Comparison of ENCODE assay signal across 12 cellular contexts in genomic region chr16:17345043-17345442, GRCh38.
DNase-seq lines count a peak whose midpoint lies in the region; ATAC-seq and TF ChIP-seq lines count a peak whose summit lies in the region.
"Had no signal": no experiment of that assay in that cellular context is flagged by ENCODE, and none has a peak within 500 bp of the region (broad histone marks: within the 10 kb centered on the region; RNA-seq: fewer than 3 reads in every experiment).

No MANE protein-coding gene starts in this region.

- POLR2A ChIA-PET in A673 (lab: Charles Lee; ENCODE audit: low non-redundant PET), result no interaction called here

- DNase-seq in CD14-positive monocyte (ENCODE audit: low spot score) (peak; percentile 68), GM23338 (ENCODE audit: low spot score) (no peak), posterior vena cava (ENCODE audit: low spot score) (peak; percentile 87), globus pallidus (ENCODE audit: low spot score) (no peak), A673 (ENCODE audit: low spot score) (no peak), neural progenitor cell (ENCODE audit: low spot score) (no peak)
- DNase-seq: DND-41; NCI-H2081; stimulated activated CD4-positive, alpha-beta T cell treated with anti-CD3 and anti-CD28 coated beads, Interleukin-2, amount 100 ng/mL, for 48 hours had no signal

- H3K27ac ChIP-seq in GM23338 (ENCODE audit: low read depth), result 0 out of 2 replicates have a peak overlapping the region, but pooled peaks have one; percentile 39
- H3K27ac ChIP-seq in esophagus (ENCODE audit: low read depth in 2 of 2, low read length in 1 of 2), result peak overlapping the region; percentile 38 to 71
- H3K27ac ChIP-seq in A673 (ENCODE audit: low read depth, low read length, poor library complexity, severe bottlenecking), result no peak overlapping the region
- no peak overlapping the region for H3K27ac ChIP-seq in neural progenitor cell
- H3K27ac ChIP-seq: coronary artery had no signal

- peak overlapping the region; percentile 62 to 97 (median 95) for H3K27ac Mint-ChIP-seq in CD14-positive monocyte
- no peak overlapping the region for H3K27ac Mint-ChIP-seq in GM23338
- H3K27ac Mint-ChIP-seq in neural progenitor cell, result no peak overlapping the region

- no peak overlapping the region for H3K4me3 Mint-ChIP-seq in CD14-positive monocyte
- no peak overlapping the region for H3K4me3 Mint-ChIP-seq in GM23338
- no peak overlapping the region for H3K4me3 Mint-ChIP-seq in neural progenitor cell

- 23 to 28% methylated on average over 5 of the region's 5 CpGs for WGBS in esophagus, 2 donors

- H3K9me3 Mint-ChIP-seq in CD14-positive monocyte (peaks cover 0 to 4% (median 2%) of the 10 kb centered on the region in 7 donors), GM23338 (no peaks in the 10 kb centered on the region; the same call in 2 of the 3 replicates), neural progenitor cell (no peaks in the 10 kb centered on the region)

- H3F3A ChIP-seq in GM23338 (replicated peaks; ENCODE audit: low read depth) (no peaks in the 10 kb centered on the region), neural progenitor cell (ENCODE audit: low read depth) (no peaks in the 10 kb centered on the region)

- H2AFZ ChIP-seq in GM23338 (no peak overlapping the region), neural progenitor cell (replicated peaks) (no peak overlapping the region)

- no peak for TF ChIP-seq CTCF in CD14-positive monocyte (IDR thresholded peaks at IDR 0.05)
- peak in 1 of 2 experiments; percentile 27; a peak in 2 of 4 replicates for TF ChIP-seq CTCF in GM23338 (conservative IDR thresholded peaks at IDR 0.05; ENCODE audit: low read depth in 2 of 2)
- TF ChIP-seq CTCF in A673 (conservative IDR thresholded peaks at IDR 0.05; ENCODE audit: low read depth, low read length), result no peak
- TF ChIP-seq CTCF in neural progenitor cell (IDR thresholded peaks at IDR 0.05), result no peak

- peaks cover 14 to 15% of the 10 kb centered on the region in 2 donors for H3K36me3 Mint-ChIP-seq in CD14-positive monocyte
- H3K36me3 Mint-ChIP-seq in GM23338 (ENCODE audit: low read depth), result no peaks in the 10 kb centered on the region
- H3K36me3 Mint-ChIP-seq in neural progenitor cell, result peaks cover 6% of the 10 kb centered on the region

- H3K4me1 Mint-ChIP-seq in CD14-positive monocyte, result peaks cover 91% of the 10 kb centered on the region
- no peaks in the 10 kb centered on the region; the same call in 2 of the 3 replicates for H3K4me1 Mint-ChIP-seq in GM23338
- H3K4me1 Mint-ChIP-seq in neural progenitor cell, result peaks cover 3% of the 10 kb centered on the region

- no peaks in the 10 kb centered on the region for H3K27me3 ChIP-seq in GM23338 (ENCODE audit: insufficient read depth)
- H3K27me3 ChIP-seq in esophagus (ENCODE audit: control insufficient read depth in 1 of 2, insufficient read depth in 2 of 2, low read length in 2 of 2), result no peaks in the 10 kb centered on the region
- no peaks in the 10 kb centered on the region for H3K27me3 ChIP-seq in A673 (replicated peaks; ENCODE audit: insufficient read depth, low read depth, low read length, poor library complexity)
- no peaks in the 10 kb centered on the region for H3K27me3 ChIP-seq in neural progenitor cell

- H3K9me2 ChIP-seq in GM23338 (ENCODE audit: insufficient read depth), result no peaks in the 10 kb centered on the region

- H3K4me2 ChIP-seq in GM23338 (no peak overlapping the region), neural progenitor cell (no peak overlapping the region)

- BruUV-seq in A673 (replicated peaks; lab: Mats Ljungman, UMichigan), result no TSS peak

- no peak; the same call in 2 of the 3 replicates for ATAC-seq in GM23338
- ATAC-seq in GM18868 (IDR thresholded peaks at IDR 0.05; ENCODE audit: unreplicated experiment), result no peak

- H3K27me3 Mint-ChIP-seq in CD14-positive monocyte (ENCODE audit: low read depth in 3 of 3), result peaks cover 0 to 5% (median 0%) of the 10 kb centered on the region in 3 donors
- H3K27me3 Mint-ChIP-seq in GM23338 (ENCODE audit: insufficient read depth, low read depth, poor library complexity), result peaks cover 3% of the 10 kb centered on the region
- no peaks in the 10 kb centered on the region for H3K27me3 Mint-ChIP-seq in neural progenitor cell (ENCODE audit: insufficient read depth, low read depth)

- H3K36me3 ChIP-seq in GM23338 (ENCODE audit: insufficient read depth) (no peaks in the 10 kb centered on the region), esophagus (ENCODE audit: control insufficient read depth in 2 of 2, insufficient read depth in 2 of 2, low read length in 1 of 2) (no peaks in the 10 kb centered on the region), A673 (ENCODE audit: insufficient read depth, low read length, poor library complexity, severe bottlenecking) (no peaks in the 10 kb centered on the region), neural progenitor cell (no peaks in the 10 kb centered on the region)

- no peaks in the 10 kb centered on the region for H3K4me1 ChIP-seq in GM23338 (ENCODE audit: insufficient read depth)
- H3K4me1 ChIP-seq in esophagus (ENCODE audit: control insufficient read depth in 2 of 2, insufficient read depth in 2 of 2, low read length in 1 of 2), result peaks cover 4 to 15% of the 10 kb centered on the region in 2 donors
- H3K4me1 ChIP-seq in A673 (ENCODE audit: insufficient read depth, low read length, poor library complexity, severe bottlenecking), result no peaks in the 10 kb centered on the region
- no peaks in the 10 kb centered on the region for H3K4me1 ChIP-seq in neural progenitor cell

- H3K9me3 ChIP-seq in esophagus (ENCODE audit: control insufficient read depth in 2 of 2, insufficient read depth in 1 of 2, low read depth in 1 of 2, low read length in 1 of 2), result no peaks in the 10 kb centered on the region
- no peaks in the 10 kb centered on the region for H3K9me3 ChIP-seq in A673 (ENCODE audit: low read depth, low read length, poor library complexity, severe bottlenecking)
- H3K9me3 ChIP-seq in neural progenitor cell (ENCODE audit: low read depth), result no peaks in the 10 kb centered on the region

- H4K20me1 ChIP-seq in GM23338 (replicated peaks; ENCODE audit: insufficient read depth), result no peaks in the 10 kb centered on the region; the same call in 1 of the 2 replicates
- no peaks in the 10 kb centered on the region for H4K20me1 ChIP-seq in neural progenitor cell (ENCODE audit: low read depth)

- H3K79me2 ChIP-seq in GM23338 (replicated peaks; ENCODE audit: insufficient read depth), result no peaks in the 10 kb centered on the region; the same call in 1 of the 2 replicates
- H3K79me2 ChIP-seq in neural progenitor cell (ENCODE audit: low read depth), result no peaks in the 10 kb centered on the region

- CTCF ChIA-PET in A673 (lab: Charles Lee), result no interaction called here

- H3K4me3 ChIP-seq in GM23338 (no peak overlapping the region), esophagus (ENCODE audit: low read depth in 1 of 2, low read length in 2 of 2) (no peak overlapping the region), A673 (ENCODE audit: low read depth, low read length, poor library complexity, severe bottlenecking) (no peak overlapping the region), neural progenitor cell (no peak overlapping the region)
- H3K4me3 ChIP-seq: coronary artery had no signal

- no peak overlapping the region for H3K9ac ChIP-seq in neural progenitor cell

- intact Hi-C loops in CD14-positive monocyte (cut with micrococcal nuclease) (no loop called here), posterior vena cava (cut with DNase I) (loop anchor here in 1 of 2 donors (10.0 kb wide), 1 partner anchor 120 kb away; no protein-coding TSS in a partner anchor), A673 (cut with micrococcal nuclease; ENCODE audit: unreplicated experiment) (no loop called here)

Comparison
In these comparisons a context has a peak if more than half of its experiments do, and no peak if none do; other contexts are left out.
1. DNase-seq: peak in CD14-positive monocyte (single experiment) and posterior vena cava (single experiment); none in GM23338 (single experiment), globus pallidus (single experiment), A673 (single experiment) and neural progenitor cell (single experiment).
2. H3K27ac Mint-ChIP-seq: peak in CD14-positive monocyte (7 of 7); none in GM23338 (single experiment) and neural progenitor cell (single experiment).
3. H3K27ac ChIP-seq: peak in GM23338 (single experiment) and esophagus (2 of 2); none in A673 (single experiment) and neural progenitor cell (single experiment).